8 cellular contexts compared by ENCODE assay signal in the genomic region with DNA sequence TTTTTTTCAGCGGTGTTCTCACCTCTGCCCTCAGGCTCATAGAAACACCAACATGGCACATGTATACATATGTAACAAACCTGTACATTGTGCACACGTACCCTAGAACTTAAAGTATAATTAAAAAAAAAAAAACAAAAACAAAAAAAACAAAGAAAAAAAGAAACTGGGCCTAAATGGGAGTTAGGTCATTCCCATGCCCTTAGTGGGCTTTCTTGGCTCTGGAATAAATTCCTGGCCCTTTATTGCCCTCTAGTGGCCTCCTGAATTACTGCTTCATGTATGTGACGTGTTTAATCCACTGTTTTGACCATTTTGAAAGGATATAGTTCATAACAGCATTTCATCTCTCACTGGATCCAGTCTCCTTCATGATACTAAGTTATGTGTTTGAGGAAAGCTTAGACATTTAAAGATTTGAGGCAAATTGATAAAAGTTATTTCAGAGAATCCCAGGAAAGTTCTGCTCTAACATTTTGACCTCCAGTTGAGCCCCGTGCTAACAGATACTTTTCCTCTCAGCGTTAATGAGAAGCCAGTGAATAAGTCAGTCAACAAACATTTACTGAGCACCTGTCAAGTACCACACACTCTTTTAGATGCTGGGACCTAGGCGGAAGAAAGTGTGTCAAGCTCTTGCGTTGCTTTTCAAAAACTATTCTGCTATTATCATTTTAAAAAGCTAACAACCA. TPM values are rescaled to one million over a fixed set of nuclear protein-coding genes. Genes with fewer than 3 reads are reported as not detected.
A peak's percentile ranks its signal among the peaks of the same experiment; 100 is the strongest.
DNase-seq lines count a peak whose midpoint lies in the region; ATAC-seq and TF ChIP-seq lines count a peak whose summit lies in the region.

No MANE protein-coding gene starts in this region.

- DNase-seq in CD14-positive monocyte (ENCODE audit: low spot score): no peak
- DNase-seq in GM13976 (ENCODE audit: low spot score): peak; percentile 60
- peak; percentile 72 for DNase-seq in NCI-H2171 treated with DMSO at 0.1 percent for 48 hours (lab: John Stamatoyannopoulos, UW)
- peak; percentile 53 for DNase-seq in activated CD8-positive, alpha-beta T cell treated with anti-CD3 and anti-CD28 coated beads for 36 hours
- DNase-seq in head of caudate nucleus: peak in 25 of 42 donors; percentile 25 to 84 (median 58)
- peak; percentile 73 for DNase-seq in pons (ENCODE audit: low spot score)

- peaks cover 7 to 18% (median 15%) of the 10 kb centered on the region in 7 donors for H3K9me3 Mint-ChIP-seq in CD14-positive monocyte
- H3K9me3 Mint-ChIP-seq in activated CD8-positive, alpha-beta T cell treated with anti-CD3 and anti-CD28 coated beads for 36 hours: peaks cover 3% of the 10 kb centered on the region

- H3K4me3 Mint-ChIP-seq in CD14-positive monocyte: no peak overlapping the region
- no peak overlapping the region for H3K4me3 Mint-ChIP-seq in activated CD8-positive, alpha-beta T cell treated with anti-CD3 and anti-CD28 coated beads for 36 hours

- peak; percentile 75 for ATAC-seq in activated CD8-positive, alpha-beta T cell treated with anti-CD3 and anti-CD28 coated beads for 36 hours
- ATAC-seq in GM18861 (IDR thresholded peaks at IDR 0.05; ENCODE audit: unreplicated experiment): no peak
- ATAC-seq in HG02588 (IDR thresholded peaks at IDR 0.05; ENCODE audit: unreplicated experiment): no peak

- intact Hi-C loops in CD14-positive monocyte (cut with micrococcal nuclease) (loop anchor here in 1 of 2 donors (10.0 kb wide), 1 partner anchor 58 kb away; no protein-coding TSS in a partner anchor), head of caudate nucleus (cut with DNase I) (no loop called here)
- intact Hi-C loops in activated CD8-positive, alpha-beta T cell treated with anti-CD3 and anti-CD28 coated beads for 36 hours (cut with micrococcal nuclease): no loop called here

- TF ChIP-seq CTCF in CD14-positive monocyte (IDR thresholded peaks at IDR 0.05): peak; percentile 89
- peak; percentile 62 for TF ChIP-seq CTCF in GM13976 (IDR thresholded peaks at IDR 0.05; ENCODE audit: borderline replicate concordance, control extremely low read depth, extremely low read depth, insufficient read depth, missing control alignments)
- TF ChIP-seq CTCF in activated CD8-positive, alpha-beta T cell treated with anti-CD3 and anti-CD28 coated beads for 36 hours (IDR thresholded peaks at IDR 0.05): peak; percentile 97

- peaks cover 17 to 43% (median 24%) of the 10 kb centered on the region in 3 donors for H3K27me3 Mint-ChIP-seq in CD14-positive monocyte (ENCODE audit: low read depth in 3 of 3)
- H3K27me3 Mint-ChIP-seq in activated CD8-positive, alpha-beta T cell treated with anti-CD3 and anti-CD28 coated beads for 36 hours: peaks cover 1% of the 10 kb centered on the region

- peaks cover 10% of the 10 kb centered on the region for H3K4me1 Mint-ChIP-seq in CD14-positive monocyte
- H3K4me1 Mint-ChIP-seq in activated CD8-positive, alpha-beta T cell treated with anti-CD3 and anti-CD28 coated beads for 36 hours (ENCODE audit: low read depth): peaks cover 2% of the 10 kb centered on the region

- in situ Hi-C loops in GM13976 (cut with MboI; ENCODE audit: low sequenced_read_pairs, unreplicated experiment): loop anchor here (10.0 to 25.0 kb wide), 2 partner anchors 404 to 502 kb away; no protein-coding TSS in a partner anchor

- H3K27ac Mint-ChIP-seq in CD14-positive monocyte: peak overlapping the region in 3 of 7 donors; percentile 38 to 75 (median 64)
- H3K27ac Mint-ChIP-seq in activated CD8-positive, alpha-beta T cell treated with anti-CD3 and anti-CD28 coated beads for 36 hours: no peak overlapping the region

- H3K36me3 Mint-ChIP-seq in CD14-positive monocyte: peaks cover 3% of the 10 kb centered on the region in 2 donors
- H3K36me3 Mint-ChIP-seq in activated CD8-positive, alpha-beta T cell treated with anti-CD3 and anti-CD28 coated beads for 36 hours (ENCODE audit: low read depth): no peaks in the 10 kb centered on the region

- POLR2A ChIA-PET in activated CD8-positive, alpha-beta T cell treated with anti-CD3 and anti-CD28 coated beads for 36 hours (lab: Charles Lee): interaction anchor here (0.6 kb wide), 1 partner anchor 55 kb away, joined by 3 read pairs; no protein-coding TSS in a partner anchor

- CTCF ChIA-PET in activated CD8-positive, alpha-beta T cell treated with anti-CD3 and anti-CD28 coated beads for 36 hours (lab: Charles Lee): interaction anchor here (0.5 to 8.0 kb wide), 35 partner anchors 8 to 737 kb away, joined by 3 to 114 read pairs (median 3); no protein-coding TSS in a partner anchor

RNA-seq across cellular contexts. Expression of a gene that starts 54.7 kb away (rescaled TPM):
- polyA plus RNA-seq in CD14-positive monocyte: 10 to 100 TPM; 64.7 to 82.1 TPM
- 10 to 100 TPM; 40.1 to 44.6 TPM for total RNA-seq in activated CD8-positive, alpha-beta T cell treated with anti-CD3 and anti-CD28 coated beads for 36 hours
